Comparison of ENCODE assay signal across 19 cellular contexts in genomic region chr16:17483266-17483864, GRCh38.
"Had no signal": no experiment of that assay in that cellular context is flagged by ENCODE, and none has a peak within 500 bp of the region (broad histone marks: within the 10 kb centered on the region; RNA-seq: fewer than 3 reads in every experiment).

No MANE protein-coding gene starts in this region.

- H3K36me3 Mint-ChIP-seq: activated CD4-positive, alpha-beta memory T cell treated with anti-CD3 and anti-CD28 coated beads for 36 hours had no signal

- ATAC-seq: activated CD4-positive, alpha-beta T cell treated with anti-CD3 and anti-CD28 coated beads for 36 hours; activated naive CD4-positive, alpha-beta T cell treated with anti-CD3 and anti-CD28 coated beads, Interleukin-2, amount 50 U/mL, for 72 hours; activated T-cell treated with anti-CD3 and anti-CD28 coated beads, Interleukin-2, amount 50 U/mL, for 4 hours; body of pancreas; left lobe of liver; pancreas had no signal

- H3K27me3 ChIP-seq: body of pancreas, colonic mucosa, upper lobe of left lung had no signal

- H3K4me1 Mint-ChIP-seq: activated CD4-positive, alpha-beta T cell treated with anti-CD3 and anti-CD28 coated beads for 36 hours; immature natural killer cell had no signal

- H3K9me3 Mint-ChIP-seq: activated CD4-positive, alpha-beta memory T cell treated with anti-CD3 and anti-CD28 coated beads for 36 hours; activated T-cell treated with anti-CD3 and anti-CD28 coated beads, Interleukin-2, amount 50 U/mL, for 4 hours; immature natural killer cell; T-helper 1 cell treated with Interleukin-12 subunit alpha and Interleukin-12 subunit beta and Interleukin-4 antibody, amounts not matched to agents 30 μg/mL and 1 μg/mL, for 36 hours had no signal

- H3K27ac ChIP-seq: body of pancreas, colonic mucosa, pancreas, upper lobe of left lung had no signal

- H3K27ac Mint-ChIP-seq: activated CD4-positive, alpha-beta memory T cell treated with anti-CD3 and anti-CD28 coated beads for 36 hours; activated CD4-positive, alpha-beta T cell treated with anti-CD3 and anti-CD28 coated beads for 36 hours; activated naive CD4-positive, alpha-beta T cell treated with anti-CD3 and anti-CD28 coated beads, Interleukin-2, amount 50 U/mL, for 72 hours; T-helper 1 cell treated with Interleukin-12 subunit alpha and Interleukin-12 subunit beta and Interleukin-4 antibody, amounts not matched to agents 30 μg/mL and 1 μg/mL, for 36 hours had no signal

- H3K4me1 ChIP-seq: body of pancreas, colonic mucosa, pancreas, upper lobe of left lung had no signal

- DNase-seq: activated CD4-positive, alpha-beta memory T cell treated with anti-CD3 and anti-CD28 coated beads for 36 hours; activated CD4-positive, alpha-beta T cell treated with anti-CD3 and anti-CD28 coated beads for 36 hours; activated effector memory CD4-positive, alpha-beta T cell treated with Interleukin-2 at 50 U/mL for 16 hours; activated T-cell treated with anti-CD3 and anti-CD28 coated beads, Interleukin-2, amount 50 U/mL, for 4 hours; amygdala; body of pancreas; central memory CD4-positive, alpha-beta T cell; colonic mucosa; effector CD8-positive, alpha-beta T cell; foreskin fibroblast; immature natural killer cell; naive B cell; pancreas; stimulated activated CD4-positive, alpha-beta T cell treated with anti-CD3 and anti-CD28 coated beads, Interleukin-2, amount 100 ng/mL, for 48 hours; stimulated activated naive CD4-positive, alpha-beta T cell; upper lobe of left lung had no signal

- H3K4me3 Mint-ChIP-seq: activated CD4-positive, alpha-beta memory T cell treated with anti-CD3 and anti-CD28 coated beads for 36 hours; activated CD4-positive, alpha-beta T cell treated with anti-CD3 and anti-CD28 coated beads for 36 hours; activated T-cell treated with anti-CD3 and anti-CD28 coated beads, Interleukin-2, amount 50 U/mL, for 4 hours; immature natural killer cell; naive B cell; T-helper 1 cell treated with Interleukin-12 subunit alpha and Interleukin-12 subunit beta and Interleukin-4 antibody, amounts not matched to agents 30 μg/mL and 1 μg/mL, for 36 hours had no signal

- H3K9me3 ChIP-seq: body of pancreas, colonic mucosa, pancreas had no signal
